18 cellular contexts compared by ENCODE assay signal in the genomic region with DNA sequence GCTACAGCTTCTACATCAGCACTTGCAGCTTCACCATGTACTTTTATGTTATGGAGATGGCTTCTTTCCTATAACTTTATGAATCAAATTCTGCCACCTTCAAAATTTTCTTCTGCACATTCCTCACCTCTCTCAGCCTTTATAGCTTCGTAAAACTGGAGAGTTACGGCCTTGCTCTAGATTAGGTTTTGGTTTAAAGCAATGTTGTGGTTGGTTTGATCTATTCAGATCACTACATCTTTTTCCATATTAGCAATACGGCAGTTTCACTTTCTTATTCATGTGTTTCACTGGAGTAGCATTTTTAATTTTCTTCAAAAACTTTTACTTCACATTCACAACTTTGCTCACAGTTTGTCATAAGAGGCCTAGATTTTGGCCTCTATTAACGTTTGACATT.
DNase-seq lines count a peak whose midpoint lies in the region; ATAC-seq, FAIRE-seq and TF ChIP-seq lines count a peak whose summit lies in the region.
"Had no signal": no experiment of that assay in that cellular context is flagged by ENCODE, and none has a peak within 500 bp of the region (broad histone marks: within the 10 kb centered on the region; RNA-seq: fewer than 3 reads in every experiment).

No MANE protein-coding gene starts in this region.

- no peak overlapping the region for H3K4me3 Mint-ChIP-seq in activated CD4-positive, alpha-beta T cell treated with anti-CD3 and anti-CD28 coated beads, Interleukin-2, amount 10 ng/mL, durations not matched to agents 7 days and 5 days
- no peak overlapping the region for H3K4me3 Mint-ChIP-seq in HFFc6
- H3K4me3 Mint-ChIP-seq: CD4-positive, CD25-positive, alpha-beta regulatory T cell had no signal

- POLR2A ChIA-PET in activated CD4-positive, alpha-beta T cell treated with anti-CD3 and anti-CD28 coated beads, Interleukin-2, amount 10 ng/mL, durations not matched to agents 7 days and 5 days (lab: Charles Lee): no interaction called here
- POLR2A ChIA-PET in GM12878 (lab: Charles Lee): no interaction called here

- intact Hi-C loops in GM12878 (cut with micrococcal nuclease; ENCODE audit: unreplicated experiment): no loop called here

- H3K36me3 Mint-ChIP-seq in activated CD4-positive, alpha-beta T cell treated with anti-CD3 and anti-CD28 coated beads, Interleukin-2, amount 10 ng/mL, durations not matched to agents 7 days and 5 days (ENCODE audit: low read depth): peaks cover 4% of the 10 kb centered on the region
- no peaks in the 10 kb centered on the region for H3K36me3 Mint-ChIP-seq in HFFc6 (ENCODE audit: low read depth)
- H3K36me3 Mint-ChIP-seq: CD4-positive, CD25-positive, alpha-beta regulatory T cell had no signal

- H3K27me3 Mint-ChIP-seq in activated CD4-positive, alpha-beta T cell treated with anti-CD3 and anti-CD28 coated beads, Interleukin-2, amount 10 ng/mL, durations not matched to agents 7 days and 5 days: peaks cover 25% of the 10 kb centered on the region
- peaks cover 1% of the 10 kb centered on the region; the same call in 1 of the 2 replicates for H3K27me3 Mint-ChIP-seq in HFFc6 (ENCODE audit: insufficient read depth)
- H3K27me3 Mint-ChIP-seq: CD4-positive, CD25-positive, alpha-beta regulatory T cell had no signal

- in situ Hi-C loops in GM12878 (cut with MboI): no loop called here

- H3K36me3 ChIP-seq in GM12878 (ENCODE audit: control insufficient read depth in 2 of 2, insufficient read depth in 2 of 2, low read length in 1 of 2): no peaks in the 10 kb centered on the region
- H3K36me3 ChIP-seq: breast epithelium, ovary had no signal

- no peaks in the 10 kb centered on the region for H3K79me2 ChIP-seq in GM12878 (ENCODE audit: control insufficient read depth, insufficient read depth, low read length)

- no peaks in the 10 kb centered on the region for H3K9me3 ChIP-seq in GM12878 (replicated peaks; ENCODE audit: control insufficient read depth, insufficient read depth, low read length)
- H3K9me3 ChIP-seq: mucosa of descending colon, ovary had no signal

- peak overlapping the region; percentile 65 for H3K27ac Mint-ChIP-seq in activated CD4-positive, alpha-beta T cell treated with anti-CD3 and anti-CD28 coated beads, Interleukin-2, amount 10 ng/mL, durations not matched to agents 7 days and 5 days
- H3K27ac Mint-ChIP-seq in HFFc6: no peak overlapping the region
- H3K27ac Mint-ChIP-seq: CD4-positive, CD25-positive, alpha-beta regulatory T cell had no signal

- DNase-seq in activated CD4-positive, alpha-beta T cell treated with anti-CD3 and anti-CD28 coated beads, Interleukin-2, amount 10 ng/mL, durations not matched to agents 7 days and 5 days: peak; percentile 26
- no peak for DNase-seq in activated CD4-positive, alpha-beta T cell treated with anti-CD3 and anti-CD28 coated beads, Interleukin-2, amount 50 U/mL, for 1 hour
- DNase-seq in GM12878 (ENCODE audit: low read depth, low spot score) (no peak), HFFc6 (no peak)
- DNase-seq: activated CD4-positive, alpha-beta T cell treated with anti-CD3 and anti-CD28 coated beads for 1 hour; activated effector memory CD4-positive, alpha-beta T cell treated with anti-CD3 and anti-CD28 coated beads, Interleukin-2, amount 50 U/mL, for 16 hours; mucosa of descending colon; NCI-H82; ovary; small intestine had no signal

- RAD21 ChIA-PET in GM12878 (lab: Charles Lee; ENCODE audit: unreplicated experiment): no interaction called here

- TF ChIP-seq RAD21 in GM12878 (IDR thresholded peaks at IDR 0.05; ENCODE audit: insufficient read depth, low read depth, low read length): no peak

- ATAC-seq in GM21381 (IDR thresholded peaks at IDR 0.05; ENCODE audit: unreplicated experiment) (peak; percentile 57), HG03378 (IDR thresholded peaks at IDR 0.05; ENCODE audit: unreplicated experiment) (peak; percentile 81), GM12878 (no peak), HG03108 (IDR thresholded peaks at IDR 0.05; ENCODE audit: unreplicated experiment) (no peak), HG03097 (IDR thresholded peaks at IDR 0.05; ENCODE audit: low FRiP score, unreplicated experiment) (no peak)
- ATAC-seq: mucosa of descending colon had no signal

- CTCF ChIA-PET in activated CD4-positive, alpha-beta T cell treated with anti-CD3 and anti-CD28 coated beads, Interleukin-2, amount 10 ng/mL, durations not matched to agents 7 days and 5 days (lab: Charles Lee): no interaction called here
- CTCF ChIA-PET in GM12878 (lab: Yijun Ruan, JAX): no interaction called here

- no peaks in the 10 kb centered on the region for H4K20me1 ChIP-seq in GM12878 (ENCODE audit: control insufficient read depth, insufficient read depth)

- no peaks in the 10 kb centered on the region for H3K4me1 ChIP-seq in GM12878 (ENCODE audit: control insufficient read depth, insufficient read depth, low read length)
- H3K4me1 ChIP-seq: breast epithelium had no signal

- 2% methylated on average over 4 of the region's 4 CpGs for WGBS in GM12878 (ENCODE audit: insufficient coverage, insufficient replicate concordance, low lambda C conversion rate, missing lambda C conversion rate)

- no peaks in the 10 kb centered on the region for H3K9me3 Mint-ChIP-seq in activated CD4-positive, alpha-beta T cell treated with anti-CD3 and anti-CD28 coated beads, Interleukin-2, amount 10 ng/mL, durations not matched to agents 7 days and 5 days
- H3K9me3 Mint-ChIP-seq in HFFc6: peaks cover 48% of the 10 kb centered on the region

- TF ChIP-seq EP300 in GM12878 (IDR thresholded peaks at IDR 0.05; ENCODE audit: borderline replicate concordance in 1 of 2, control insufficient read depth in 1 of 2, low read depth in 2 of 2, low read length in 2 of 2): no peak

- H3K4me3 ChIP-seq in GM12878: no peak overlapping the region
- H3K4me3 ChIP-seq: breast epithelium, mucosa of descending colon, ovary had no signal

- TF ChIP-seq CTCF in GM12878 (IDR thresholded peaks at IDR 0.05 in 2 of 3, conservative IDR thresholded peaks at IDR 0.05 in 1 of 3; ENCODE audit: control insufficient read depth in 2 of 3, extremely low read depth in 1 of 3, insufficient read depth in 1 of 3, low read depth in 3 of 3, low read length in 3 of 3) (no peak), HFFc6 (IDR thresholded peaks at IDR 0.05) (no peak)

- no peak overlapping the region for H3K9ac ChIP-seq in GM12878 (ENCODE audit: control insufficient read depth, insufficient read depth, low read length)

- no peak overlapping the region for H3K4me2 ChIP-seq in GM12878 (ENCODE audit: control insufficient read depth, insufficient read depth)

- peaks cover 20% of the 10 kb centered on the region for H3K4me1 Mint-ChIP-seq in activated CD4-positive, alpha-beta T cell treated with anti-CD3 and anti-CD28 coated beads, Interleukin-2, amount 10 ng/mL, durations not matched to agents 7 days and 5 days
- no peaks in the 10 kb centered on the region for H3K4me1 Mint-ChIP-seq in HFFc6 (ENCODE audit: low read depth)

- SMC1A ChIA-PET in GM12878 (lab: Charles Lee; ENCODE audit: uncharacterized antibody, unreplicated experiment): no interaction called here

- no peak for TF ChIP-seq POLR2A in GM12878 (IDR thresholded peaks at IDR 0.05; ENCODE audit: low read depth, low read length)

- no peak overlapping the region for H3K27ac ChIP-seq in GM12878 (ENCODE audit: control insufficient read depth, insufficient read depth)
- H3K27ac ChIP-seq: breast epithelium, ovary had no signal

- no TSS peak for BruUV-seq in GM12878 (replicated peaks; lab: Mats Ljungman, UMichigan)

- H3K27me3 ChIP-seq in GM12878 (replicated peaks in 1 of 2; ENCODE audit: control insufficient read depth in 2 of 2, insufficient read depth in 2 of 2, low read length in 1 of 2): no peaks in the 10 kb centered on the region
- H3K27me3 ChIP-seq: breast epithelium, ovary had no signal

- FAIRE-seq in GM12878 (lab: Jason Lieb, UNC): no peak
- FAIRE-seq: A204.1, GM12892, small intestine had no signal

- no peak overlapping the region for H2AFZ ChIP-seq in GM12878 (ENCODE audit: control insufficient read depth, low read depth, low read length)

TF ChIP-seq in GM12878, 131 proteins besides CTCF, POLR2A, EP300 and RAD21:
- TF ChIP-seq WRNIP1 (IDR thresholded peaks at IDR 0.05; ENCODE audit: borderline replicate concordance, low read depth, low read length): no peak
- TF ChIP-seq TCF7 (IDR thresholded peaks at IDR 0.05; ENCODE audit: borderline replicate concordance): peak; percentile 80; the same call in 1 of the 2 replicates
- TF ChIP-seq NFIC (IDR thresholded peaks at IDR 0.05; ENCODE audit: low read depth, low read length): peak; percentile 32; the same call in 1 of the 2 replicates
- no peak for TF ChIP-seq BCL11A (IDR thresholded peaks at IDR 0.05; ENCODE audit: low read depth, low read length)
- TF ChIP-seq RUNX3 (IDR thresholded peaks at IDR 0.05; ENCODE audit: low read length): peak; percentile 69
- no peak for TF ChIP-seq RAD51 (IDR thresholded peaks at IDR 0.05)
- TF ChIP-seq JUNB (IDR thresholded peaks at IDR 0.05): peak; percentile 50; the same call in 1 of the 2 replicates

Comparison
In these comparisons a context has a peak if more than half of its experiments do, and no peak if none do; other contexts are left out.
1. ATAC-seq: peak in GM21381 (single experiment) and HG03378 (single experiment); none in GM12878 (single experiment), HG03108 (single experiment) and HG03097 (single experiment).